In genomic region chr6:56424542-56425083, GRCh38 we compare ENCODE assay signal across 27 cellular contexts.
A peak's percentile ranks its signal among the peaks of the same experiment; 100 is the strongest.
DNase-seq lines count a peak whose midpoint lies in the region; ATAC-seq and TF ChIP-seq lines count a peak whose summit lies in the region.
"Had no signal": no experiment of that assay in that cellular context is flagged by ENCODE, and none has a peak within 500 bp of the region (broad histone marks: within the 10 kb centered on the region; RNA-seq: fewer than 3 reads in every experiment).

No MANE protein-coding gene starts in this region.

- H3K27ac ChIP-seq in esophagus muscularis mucosa (replicated peaks in 1 of 4) (peak overlapping the region in 3 of 4 donors; percentile 3 to 13 (median 4)), right cardiac atrium (ENCODE audit: low read length) (no peak overlapping the region)
- H3K27ac ChIP-seq: BLaER1, RWPE1, SK-N-MC had no signal

- H3K4me1 ChIP-seq in esophagus muscularis mucosa (peaks cover 0 to 14% (median 12%) of the 10 kb centered on the region in 4 donors), right cardiac atrium (ENCODE audit: control insufficient read depth, insufficient read depth, low read length) (peaks cover 4% of the 10 kb centered on the region), BE2C (no peaks in the 10 kb centered on the region)
- H3K4me1 ChIP-seq: BLaER1, HAP-1 had no signal

- H3K27me3 ChIP-seq in esophagus muscularis mucosa (no peaks in the 10 kb centered on the region), right cardiac atrium (ENCODE audit: control insufficient read depth, insufficient read depth) (no peaks in the 10 kb centered on the region), BE2C (no peaks in the 10 kb centered on the region)
- H3K27me3 ChIP-seq: BLaER1 had no signal

- TF ChIP-seq CTCF in esophagus muscularis mucosa (IDR thresholded peaks at IDR 0.05) (no peak), BE2C (IDR thresholded peaks at IDR 0.05; ENCODE audit: low read depth, low read length) (no peak)

- H3K4me3 ChIP-seq in esophagus muscularis mucosa (no peak overlapping the region), right cardiac atrium (ENCODE audit: low read length) (no peak overlapping the region), BE2C (ENCODE audit: low read depth, low read length) (no peak overlapping the region)
- H3K4me3 ChIP-seq: BLaER1, HAP-1, K562, SK-N-MC had no signal

- TF ChIP-seq POLR2A in esophagus muscularis mucosa (IDR thresholded peaks at IDR 0.05; ENCODE audit: low read depth): no peak

- DNase-seq in NCI-H1417 (lab: John Stamatoyannopoulos, UW) (peak in 2 of 3 experiments; percentile 5 to 21), NCI-H1417 treated with DMSO at 0.1 percent for 48 hours (lab: John Stamatoyannopoulos, UW) (no peak), NCI-H1092 treated with DMSO at 0.1 percent for 48 hours (lab: John Stamatoyannopoulos, UW) (peak; percentile 67), esophagus muscularis mucosa (ENCODE audit: extremely low spot score) (no peak), right cardiac atrium (no peak), BE2C (no peak), occipital lobe (lab: John Stamatoyannopoulos, UW) (no peak)
- DNase-seq in activated CD4-positive, CD25-positive, alpha-beta regulatory T cell treated with anti-CD3 and anti-CD28 coated beads, Interleukin-2, amount 50 U/mL, for 72 hours: no peak
- DNase-seq: 8988T; ACHN; CD4-positive, CD25-positive, alpha-beta regulatory T cell; GOT3; HFFc6; Kasumi-1; NCI-H1105 treated with DMSO at 0.1 percent for 48 hours; NCI-H1694; NCI-H2029 treated with DMSO at 0.1 percent for 48 hours; NCI-H2171; NCI-H524; NCI-H774; SIG-M5 had no signal

- H3K36me3 ChIP-seq in esophagus muscularis mucosa: no peaks in the 10 kb centered on the region
- H3K36me3 ChIP-seq in BE2C: no peaks in the 10 kb centered on the region
- H3K36me3 ChIP-seq: BLaER1, HAP-1 had no signal

- ATAC-seq in right cardiac atrium: peak; percentile 44 to 91
- ATAC-seq: K562, Panc1 had no signal

- H3K9me3 ChIP-seq in esophagus muscularis mucosa: no peaks in the 10 kb centered on the region
- H3K9me3 ChIP-seq in right cardiac atrium (ENCODE audit: control insufficient read depth, low read length): no peaks in the 10 kb centered on the region
- no peaks in the 10 kb centered on the region for H3K9me3 ChIP-seq in BE2C
- H3K9me3 ChIP-seq: BLaER1, HAP-1 had no signal

- 41% methylated on average over 4 of the region's 4 CpGs for WGBS in esophagus muscularis mucosa
- WGBS in right cardiac atrium: 47% methylated on average over 4 of the region's 4 CpGs

- intact Hi-C loops in esophagus muscularis mucosa (cut with DNase I): no loop called here
- intact Hi-C loops in right cardiac atrium (cut with DNase I): no loop called here

- TF ChIP-seq EP300 in esophagus muscularis mucosa (IDR thresholded peaks at IDR 0.05): no peak

Comparison
In these comparisons a context has a peak if more than half of its experiments do, and no peak if none do; other contexts are left out.
1. DNase-seq: peak in NCI-H1417 (2 of 3) and NCI-H1092 treated with DMSO at 0.1 percent for 48 hours (single experiment); none in NCI-H1417 treated with DMSO at 0.1 percent for 48 hours (single experiment), esophagus muscularis mucosa (single experiment), right cardiac atrium (0 of 3), BE2C (single experiment), occipital lobe (single experiment) and activated CD4-positive, CD25-positive, alpha-beta regulatory T cell treated with anti-CD3 and anti-CD28 coated beads, Interleukin-2, amount 50 U/mL, for 72 hours (single experiment).